Comparison of ENCODE assay signal across 9 cellular contexts in the genomic region with DNA sequence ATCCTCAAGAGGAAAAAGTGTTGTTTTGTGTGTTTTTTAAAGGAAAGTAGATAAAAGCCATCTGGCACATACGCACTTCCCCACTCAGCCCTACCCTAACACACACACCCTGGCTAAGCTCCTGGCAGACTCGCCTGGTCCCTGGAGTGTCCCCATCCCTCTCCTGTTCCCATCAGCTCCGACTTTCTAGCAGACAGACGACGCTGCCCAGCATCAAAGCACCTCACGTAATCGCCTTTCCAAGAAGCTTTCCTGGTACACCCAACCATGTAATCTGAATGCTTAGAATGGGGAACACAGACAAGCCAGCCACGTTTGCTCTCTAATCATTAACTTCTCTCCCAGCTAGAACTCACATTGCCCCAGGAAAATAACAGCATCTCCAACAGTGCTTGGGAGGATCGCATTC.
DNase-seq lines count a peak whose midpoint lies in the region; ATAC-seq and TF ChIP-seq lines count a peak whose summit lies in the region.
"Had no signal": no experiment of that assay in that cellular context is flagged by ENCODE, and none has a peak within 500 bp of the region (broad histone marks: within the 10 kb centered on the region; RNA-seq: fewer than 3 reads in every experiment).

No MANE protein-coding gene starts in this region.

- peak; percentile 75 for DNase-seq in SK-N-SH
- no peak for DNase-seq in neural crest cell (ENCODE audit: low read depth, low spot score)
- no peak for DNase-seq in upper lobe of left lung
- DNase-seq in immature natural killer cell = no peak
- no peak for DNase-seq in hepatic stellate cell (ENCODE audit: low spot score)
- no peak for DNase-seq in NOMO-1 (lab: John Stamatoyannopoulos, UW; ENCODE audit: unreplicated experiment in 2 of 2)
- DNase-seq: NCI-H1105 treated with DMSO at 0.1 percent for 48 hours had no signal

- no peak overlapping the region for H2AFZ ChIP-seq in SK-N-SH (ENCODE audit: low read depth)

- CTCF ChIA-PET in SK-N-SH (lab: Yijun Ruan, JAX) = interaction anchor here (0.8 to 17.8 kb wide), 6 partner anchors 18 to 115 kb away, joined by 4 to 228 read pairs (median 6); no protein-coding TSS in a partner anchor

- H3K4me1 ChIP-seq in SK-N-SH (ENCODE audit: control insufficient read depth in 1 of 2, insufficient read depth in 2 of 2, low read depth in 1 of 2, low read length in 1 of 2) (peaks cover 33 to 82% of the 10 kb centered on the region in 2 experiments), gastroesophageal sphincter (peaks cover 9 to 89% (median 29%) of the 10 kb centered on the region in 3 donors), upper lobe of left lung (peaks cover 9 to 16% (median 14%) of the 10 kb centered on the region in 4 donors)

- H3K4me3 ChIP-seq in SK-N-SH (ENCODE audit: low read depth in 2 of 2, low read length in 1 of 2) (no peak overlapping the region), gastroesophageal sphincter (no peak overlapping the region), upper lobe of left lung (no peak overlapping the region)

- 56% methylated on average over 9 of the region's 9 CpGs for WGBS in SK-N-SH (ENCODE audit: low lambda C conversion rate)
- 31 to 34% methylated on average over 8 to 9 of the region's 9 CpGs for WGBS in gastroesophageal sphincter (ENCODE audit: low coverage in 1 of 2), 2 donors
- WGBS in upper lobe of left lung, 2 donors = 56% methylated on average over 9 of the region's 9 CpGs

- TF ChIP-seq POLR2A in gastroesophageal sphincter (IDR thresholded peaks at IDR 0.05) (no peak), upper lobe of left lung (IDR thresholded peaks at IDR 0.05) (no peak)

- peaks cover 97% of the 10 kb centered on the region for H3K79me2 ChIP-seq in SK-N-SH (ENCODE audit: insufficient read depth)

- H4K20me1 ChIP-seq in SK-N-SH (ENCODE audit: insufficient read depth) = no peaks in the 10 kb centered on the region

- POLR2A ChIA-PET in SK-N-SH (lab: Yijun Ruan, JAX) = interaction anchor here (0.8 kb wide), 1 partner anchor 79 kb away, joined by 3 read pairs; no protein-coding TSS in a partner anchor

- peaks cover 34% of the 10 kb centered on the region for H3F3A ChIP-seq in SK-N-SH (replicated peaks; ENCODE audit: insufficient read depth)

- ATAC-seq in gastroesophageal sphincter = peak; percentile 81
- peak; percentile 70 to 71 for ATAC-seq in upper lobe of left lung (ENCODE audit: low FRiP score in 2 of 2)
- ATAC-seq in HG02884 (IDR thresholded peaks at IDR 0.05; ENCODE audit: unreplicated experiment) = no peak

- H3K27ac ChIP-seq in SK-N-SH (ENCODE audit: low read depth in 2 of 2, low read length in 1 of 2) (peak overlapping the region; percentile 98 to 99), gastroesophageal sphincter (peak overlapping the region; percentile 82 to 86 (median 83)), upper lobe of left lung (peak overlapping the region; percentile 44 to 78 (median 66))

- H3K36me3 Mint-ChIP-seq in neural crest cell (ENCODE audit: low read depth) (peaks cover 3% of the 10 kb centered on the region), immature natural killer cell (peaks cover 4 to 12% (median 5%) of the 10 kb centered on the region in 3 donors)

- H3K27ac Mint-ChIP-seq in neural crest cell (ENCODE audit: unreplicated experiment) (peak overlapping the region; percentile 48), immature natural killer cell (peak overlapping the region in 1 of 6 donors; percentile 56)

- no peak for TF ChIP-seq CTCF in SK-N-SH (IDR thresholded peaks at IDR 0.05)
- no peak for TF ChIP-seq CTCF in gastroesophageal sphincter (IDR thresholded peaks at IDR 0.05)
- TF ChIP-seq CTCF in neural crest cell (conservative IDR thresholded peaks at IDR 0.05) = no peak
- no peak for TF ChIP-seq CTCF in upper lobe of left lung (IDR thresholded peaks at IDR 0.05)

- no peak overlapping the region for H3K4me2 ChIP-seq in SK-N-SH

- no peaks in the 10 kb centered on the region for H3K9me3 Mint-ChIP-seq in neural crest cell
- no peaks in the 10 kb centered on the region for H3K9me3 Mint-ChIP-seq in immature natural killer cell

- peaks cover 24% of the 10 kb centered on the region for H3K4me1 Mint-ChIP-seq in neural crest cell
- H3K4me1 Mint-ChIP-seq in immature natural killer cell = peaks cover 16 to 24% of the 10 kb centered on the region in 2 donors

- 0 out of 4 replicates have a peak, but pooled peaks of 1 of the 2 experiments have one; percentile 13 for TF ChIP-seq EP300 in SK-N-SH (IDR thresholded peaks at IDR 0.05; ENCODE audit: borderline replicate concordance in 1 of 2, low read depth in 1 of 2, low read length in 1 of 2)
- TF ChIP-seq EP300 in gastroesophageal sphincter (IDR thresholded peaks at IDR 0.05) = no peak
- TF ChIP-seq EP300 in upper lobe of left lung (IDR thresholded peaks at IDR 0.05) = no peak

- no peaks in the 10 kb centered on the region for H3K27me3 ChIP-seq in SK-N-SH (ENCODE audit: insufficient read depth)
- H3K27me3 ChIP-seq in gastroesophageal sphincter = no peaks in the 10 kb centered on the region
- H3K27me3 ChIP-seq in upper lobe of left lung = no peaks in the 10 kb centered on the region

- H3K9me2 ChIP-seq in SK-N-SH = no peaks in the 10 kb centered on the region

- H3K4me3 Mint-ChIP-seq in neural crest cell (no peak overlapping the region), immature natural killer cell (no peak overlapping the region)

- H3K27me3 Mint-ChIP-seq in neural crest cell (ENCODE audit: low read depth) (no peaks in the 10 kb centered on the region), immature natural killer cell (ENCODE audit: low read depth in 3 of 3) (peaks cover 4 to 8% (median 4%) of the 10 kb centered on the region in 3 donors)

- H3K9me3 ChIP-seq in SK-N-SH (no peaks in the 10 kb centered on the region), gastroesophageal sphincter (no peaks in the 10 kb centered on the region), upper lobe of left lung (no peaks in the 10 kb centered on the region)

- H3K9ac ChIP-seq in SK-N-SH = no peak overlapping the region

- H3K36me3 ChIP-seq in SK-N-SH (replicated peaks in 1 of 2; ENCODE audit: control insufficient read depth in 1 of 2, insufficient read depth in 2 of 2, low read length in 1 of 2) (peaks cover 43 to 69% of the 10 kb centered on the region in 2 experiments), gastroesophageal sphincter (peaks cover 0 to 39% of the 10 kb centered on the region in 2 donors), upper lobe of left lung (peaks cover 0 to 13% (median 0%) of the 10 kb centered on the region in 4 donors)

- no peak for TF ChIP-seq RAD21 in SK-N-SH (IDR thresholded peaks at IDR 0.05; ENCODE audit: low read length)

TF ChIP-seq in SK-N-SH, 30 proteins besides CTCF, POLR2A, EP300 and RAD21:
- TF ChIP-seq GATA2 (CRISPR knock-in tag; IDR thresholded peaks at IDR 0.05) (peak; percentile 21; the same call in 1 of the 2 replicates), MEF2A (IDR thresholded peaks at IDR 0.05; ENCODE audit: borderline replicate concordance, low read depth) (no peak), RCOR1 (IDR thresholded peaks at IDR 0.05; ENCODE audit: low read length) (0 out of 2 replicates have a peak, but pooled peaks have one; percentile 12)
